In the genomic region with DNA sequence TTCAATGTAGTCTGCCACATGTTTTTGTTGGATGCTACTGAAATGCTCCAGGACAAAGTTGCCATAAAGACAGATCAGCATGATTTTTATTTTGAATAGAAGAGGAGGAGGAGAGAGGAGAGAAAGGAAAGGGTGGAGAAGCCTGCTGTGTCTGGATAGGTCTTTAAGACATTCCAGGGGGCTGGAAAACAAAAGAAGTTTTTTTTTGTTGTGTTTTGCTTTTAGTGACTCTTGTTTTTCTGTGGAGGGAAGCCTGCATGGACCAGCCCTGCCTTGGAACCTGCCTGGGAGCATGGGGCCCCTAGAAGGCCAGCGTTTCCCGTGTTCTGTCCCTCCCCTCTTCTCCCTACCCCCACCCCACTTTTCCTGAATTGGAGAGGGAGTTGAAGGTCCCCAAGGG, we compare ENCODE assay signal across 14 cellular contexts. TPM values are rescaled to one million over a fixed set of nuclear protein-coding genes. Genes with fewer than 3 reads are reported as not detected.
DNase-seq lines count a peak whose midpoint lies in the region; ATAC-seq and TF ChIP-seq lines count a peak whose summit lies in the region.
"Had no signal": no experiment of that assay in that cellular context is flagged by ENCODE, and none has a peak within 500 bp of the region (broad histone marks: within the 10 kb centered on the region; RNA-seq: fewer than 3 reads in every experiment).

No MANE protein-coding gene starts in this region.

- H3K36me3 Mint-ChIP-seq in activated T-cell treated with anti-CD3 and anti-CD28 coated beads, Interleukin-2, amount 50 U/mL, for 24 hours (ENCODE audit: low read depth) = no peaks in the 10 kb centered on the region
- H3K36me3 Mint-ChIP-seq in activated naive CD8-positive, alpha-beta T cell treated with anti-CD3 and anti-CD28 coated beads, Interleukin-2, amount 50 U/mL, for 24 hours (ENCODE audit: low read depth) = no peaks in the 10 kb centered on the region
- no peaks in the 10 kb centered on the region for H3K36me3 Mint-ChIP-seq in immature natural killer cell

- H3K4me1 ChIP-seq in OCI-LY7 (ENCODE audit: insufficient read depth, low read length, poor library complexity, severe bottlenecking) = peaks cover 6% of the 10 kb centered on the region

- no peak for TF ChIP-seq CTCF in OCI-LY7 (conservative IDR thresholded peaks at IDR 0.05; ENCODE audit: low read length)

- intact Hi-C loops in OCI-LY7 (cut with micrococcal nuclease; ENCODE audit: unreplicated experiment) = no loop called here

- H3K27ac Mint-ChIP-seq in activated T-cell treated with anti-CD3 and anti-CD28 coated beads, Interleukin-2, amount 50 U/mL, for 24 hours = no peak overlapping the region
- no peak overlapping the region for H3K27ac Mint-ChIP-seq in activated naive CD8-positive, alpha-beta T cell treated with anti-CD3 and anti-CD28 coated beads, Interleukin-2, amount 50 U/mL, for 24 hours
- no peak overlapping the region for H3K27ac Mint-ChIP-seq in immature natural killer cell
- H3K27ac Mint-ChIP-seq in stimulated activated naive CD8-positive, alpha-beta T cell treated with anti-CD3 and anti-CD28 coated beads, Interleukin-15, amount 100 ng/mL, for 72 hours = no peak overlapping the region

- POLR2A ChIA-PET in OCI-LY7 (lab: Charles Lee) = no interaction called here

- peaks cover 54% of the 10 kb centered on the region for H3K4me1 Mint-ChIP-seq in activated T-cell treated with anti-CD3 and anti-CD28 coated beads, Interleukin-2, amount 50 U/mL, for 24 hours (ENCODE audit: low read depth)
- H3K4me1 Mint-ChIP-seq in activated naive CD8-positive, alpha-beta T cell treated with anti-CD3 and anti-CD28 coated beads, Interleukin-2, amount 50 U/mL, for 24 hours = peaks cover 37% of the 10 kb centered on the region
- peaks cover 17 to 23% of the 10 kb centered on the region in 2 donors for H3K4me1 Mint-ChIP-seq in immature natural killer cell
- peaks cover 45% of the 10 kb centered on the region for H3K4me1 Mint-ChIP-seq in stimulated activated naive CD8-positive, alpha-beta T cell treated with anti-CD3 and anti-CD28 coated beads, Interleukin-15, amount 100 ng/mL, for 72 hours

- H3K27me3 Mint-ChIP-seq in activated T-cell treated with anti-CD3 and anti-CD28 coated beads, Interleukin-2, amount 50 U/mL, for 24 hours = peaks cover 16% of the 10 kb centered on the region
- peaks cover 40% of the 10 kb centered on the region for H3K27me3 Mint-ChIP-seq in activated naive CD8-positive, alpha-beta T cell treated with anti-CD3 and anti-CD28 coated beads, Interleukin-2, amount 50 U/mL, for 24 hours
- H3K27me3 Mint-ChIP-seq in immature natural killer cell (ENCODE audit: low read depth in 3 of 3) = peaks cover 4 to 24% (median 19%) of the 10 kb centered on the region in 3 donors
- H3K27me3 Mint-ChIP-seq in stimulated activated naive CD8-positive, alpha-beta T cell treated with anti-CD3 and anti-CD28 coated beads, Interleukin-15, amount 100 ng/mL, for 72 hours = peaks cover 26% of the 10 kb centered on the region

- H3K79me2 ChIP-seq in OCI-LY7 (ENCODE audit: insufficient read depth, low read depth, low read length) = no peaks in the 10 kb centered on the region

- H4K20me1 ChIP-seq in OCI-LY7 (ENCODE audit: insufficient read depth, low read length) = no peaks in the 10 kb centered on the region

- no peaks in the 10 kb centered on the region for H3K9me3 Mint-ChIP-seq in activated T-cell treated with anti-CD3 and anti-CD28 coated beads, Interleukin-2, amount 50 U/mL, for 24 hours
- H3K9me3 Mint-ChIP-seq in activated naive CD8-positive, alpha-beta T cell treated with anti-CD3 and anti-CD28 coated beads, Interleukin-2, amount 50 U/mL, for 24 hours = no peaks in the 10 kb centered on the region
- no peaks in the 10 kb centered on the region for H3K9me3 Mint-ChIP-seq in immature natural killer cell
- H3K9me3 Mint-ChIP-seq in stimulated activated naive CD8-positive, alpha-beta T cell treated with anti-CD3 and anti-CD28 coated beads, Interleukin-15, amount 100 ng/mL, for 72 hours = no peaks in the 10 kb centered on the region

- no peak overlapping the region for H2AFZ ChIP-seq in OCI-LY7 (ENCODE audit: low read length)

- no peaks in the 10 kb centered on the region for H3K36me3 ChIP-seq in OCI-LY7 (ENCODE audit: insufficient read depth, low read length)

- H3K4me2 ChIP-seq in OCI-LY7 (ENCODE audit: low read length) = no peak overlapping the region

- H3K9me3 ChIP-seq in OCI-LY7 (ENCODE audit: low read length) = no peaks in the 10 kb centered on the region

- no peak overlapping the region for H3K4me3 ChIP-seq in OCI-LY7 (ENCODE audit: low read depth, low read length, poor library complexity, severe bottlenecking)

- no TSS peak for BruUV-seq in OCI-LY7 (replicated peaks; lab: Mats Ljungman, UMichigan)

- CTCF ChIA-PET in OCI-LY7 (lab: Charles Lee; ENCODE audit: unreplicated experiment) = no interaction called here

- H3K4me3 Mint-ChIP-seq in activated T-cell treated with anti-CD3 and anti-CD28 coated beads, Interleukin-2, amount 50 U/mL, for 24 hours = peak overlapping the region; percentile 82
- H3K4me3 Mint-ChIP-seq in activated naive CD8-positive, alpha-beta T cell treated with anti-CD3 and anti-CD28 coated beads, Interleukin-2, amount 50 U/mL, for 24 hours = peak overlapping the region; percentile 73
- H3K4me3 Mint-ChIP-seq in immature natural killer cell = peak overlapping the region in 3 of 5 donors; percentile 61 to 80 (median 68)
- H3K4me3 Mint-ChIP-seq in stimulated activated naive CD8-positive, alpha-beta T cell treated with anti-CD3 and anti-CD28 coated beads, Interleukin-15, amount 100 ng/mL, for 72 hours = peak overlapping the region; percentile 81 to 88

- no peak for DNase-seq in activated T-cell treated with anti-CD3 and anti-CD28 coated beads, Interleukin-2, amount 50 U/mL, for 24 hours
- DNase-seq in activated T-cell treated with anti-CD3 and anti-CD28 coated beads for 4 hours (no peak), immature natural killer cell (no peak), OCI-LY7 (ENCODE audit: low spot score) (no peak)
- DNase-seq in activated naive CD8-positive, alpha-beta T cell treated with anti-CD3 and anti-CD28 coated beads, Interleukin-2, amount 50 U/mL, for 24 hours = no peak
- DNase-seq in stimulated activated naive CD8-positive, alpha-beta T cell treated with anti-CD3 and anti-CD28 coated beads, Interleukin-15, amount 100 ng/mL, for 72 hours = no peak
- DNase-seq in central memory CD4-positive, alpha-beta T cell = no peak
- DNase-seq: ACHN; DMS79 treated with DMSO at 0.1 percent for 48 hours; kidney glomerular epithelial cell; PC-3; stimulated activated CD4-positive, alpha-beta T cell treated with anti-CD3 and anti-CD28 coated beads, Interleukin-4, amount 100 ng/mL, for 24 hours had no signal

- ATAC-seq in activated naive CD8-positive, alpha-beta T cell treated with anti-CD3 and anti-CD28 coated beads, Interleukin-2, amount 50 U/mL, for 24 hours = no peak
- no peak for ATAC-seq in stimulated activated naive CD8-positive, alpha-beta T cell treated with anti-CD3 and anti-CD28 coated beads, Interleukin-15, amount 100 ng/mL, for 72 hours
- no peak for ATAC-seq in HG02973 (IDR thresholded peaks at IDR 0.05; ENCODE audit: unreplicated experiment)
- ATAC-seq: PC-3 had no signal

- no peak overlapping the region for H3K27ac ChIP-seq in OCI-LY7 (ENCODE audit: low read depth, low read length, poor library complexity, severe bottlenecking)

- no peaks in the 10 kb centered on the region for H3K9me2 ChIP-seq in OCI-LY7 (ENCODE audit: insufficient read depth, low read length)

RNA-seq across cellular contexts. Expression of gene TSPAN18, which starts 2.3 kb away (rescaled TPM):
- under 1 TPM; 0.84 to 0.93 (median 0.86) TPM for polyA plus RNA-seq in immature natural killer cell
- not detected in 2 replicates for total RNA-seq in OCI-LY7 (2014; rRNA removed; shearing (Covaris generic))
- total RNA-seq in OCI-LY7 (2022) = not detected in 2 replicates
- total RNA-seq: bronchial epithelial cell, PC-3 had no signal
